21 cellular contexts compared by ENCODE assay signal in the genomic region with DNA sequence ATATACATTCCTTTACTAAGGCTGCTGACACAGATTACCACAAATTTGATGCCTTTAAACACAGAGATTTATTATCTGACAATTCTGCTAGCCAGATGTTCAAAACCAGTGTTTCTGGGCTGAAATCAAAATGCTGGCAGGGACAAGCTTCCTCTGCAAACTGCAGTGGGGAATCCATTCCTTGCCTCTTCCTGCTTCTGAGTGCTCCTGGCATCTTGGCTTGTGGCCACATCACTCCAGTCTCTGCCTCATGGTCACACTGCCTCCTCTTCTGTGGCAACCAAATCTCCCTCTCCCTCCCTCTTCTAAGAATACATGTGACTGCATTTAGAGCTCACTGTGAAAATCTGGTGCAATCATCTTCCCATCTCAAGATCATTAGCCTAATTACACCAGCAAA.
A peak's percentile ranks its signal among the peaks of the same experiment; 100 is the strongest.
DNase-seq lines count a peak whose midpoint lies in the region; ATAC-seq and TF ChIP-seq lines count a peak whose summit lies in the region.
"Had no signal": no experiment of that assay in that cellular context is flagged by ENCODE, and none has a peak within 500 bp of the region (broad histone marks: within the 10 kb centered on the region; RNA-seq: fewer than 3 reads in every experiment).

No MANE protein-coding gene starts in this region.

- TF ChIP-seq CTCF in AG10803 (conservative IDR thresholded peaks at IDR 0.05; ENCODE audit: low read length) = no peak
- TF ChIP-seq CTCF in fibroblast of pulmonary artery (IDR thresholded peaks at IDR 0.05; ENCODE audit: low read length, missing control alignments) = no peak

- no peak overlapping the region for H3K4me3 ChIP-seq in AG10803 (ENCODE audit: low read length)
- H3K4me3 ChIP-seq in fibroblast of pulmonary artery (replicated peaks; ENCODE audit: low read depth, low read length) = no peak overlapping the region
- H3K4me3 ChIP-seq: A549; BLaER1 treated with 17β-estradiol and CSF1 and Interleukin-3, amounts not matched to agents 10 nM and 100 nM; PC-9 had no signal

- no peak for ATAC-seq in HG02763 (IDR thresholded peaks at IDR 0.05; ENCODE audit: unreplicated experiment)
- ATAC-seq in HG02852 (IDR thresholded peaks at IDR 0.05; ENCODE audit: unreplicated experiment) = no peak
- ATAC-seq: A549 had no signal

- DNase-seq in AG10803 (ENCODE audit: low read depth) (peak; percentile 41), H4 (ENCODE audit: low spot score) (peak; percentile 26), amniotic epithelial cell (ENCODE audit: low read depth) (peak; percentile 6), fibroblast of pulmonary artery (ENCODE audit: low read depth) (peak; percentile 6), GM19240 (ENCODE audit: insufficient read length, low spot score) (no peak)
- DNase-seq: CD8-positive, alpha-beta memory T cell; DMS79 treated with DMSO at 0.1 percent for 48 hours; GDM1; Karpas-422; NCI-H1092 treated with DMSO at 0.1 percent for 48 hours; NCI-H146; NCI-H2029 treated with DMSO at 0.1 percent for 48 hours; NCI-H2227 treated with DMSO at 0.1 percent for 48 hours; NCI-H510A treated with DMSO at 0.1 percent for 48 hours; NCI-H82; PC-9; T-helper 1 cell had no signal
